ENCODE assay signal across 1 cellular context in the genomic region with DNA sequence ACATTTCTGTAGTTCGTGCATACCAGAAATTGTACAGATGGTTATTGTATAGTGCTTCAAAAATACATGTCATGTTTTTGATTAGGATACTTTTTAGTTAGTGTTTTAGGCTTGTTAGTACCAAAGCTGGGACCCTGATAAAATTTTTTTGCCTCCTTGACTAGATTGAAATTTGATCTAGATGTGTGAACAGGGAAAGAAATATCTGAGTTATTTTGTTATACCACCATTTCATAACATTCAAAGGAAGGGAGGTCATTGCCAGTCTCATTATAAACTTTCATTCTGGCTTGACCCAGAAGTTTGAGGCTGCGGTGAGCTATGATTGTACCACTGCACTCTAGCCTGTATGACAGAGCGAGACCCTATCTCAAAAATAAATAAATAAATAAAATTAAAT.
TF ChIP-seq lines count a peak whose summit lies in the region.

No MANE protein-coding gene starts in this region.

TF ChIP-seq in IMR-90, 13 proteins besides CTCF, POLR2A, EP300 and RAD21 (continued from another document):
- no peak for TF ChIP-seq MXI1 (IDR thresholded peaks at IDR 0.05; ENCODE audit: borderline replicate concordance, low read depth, low read length)
- TF ChIP-seq RCOR1 (IDR thresholded peaks at IDR 0.05; ENCODE audit: insufficient replicate concordance, low read length): no peak
- no peak for TF ChIP-seq BHLHE40 (IDR thresholded peaks at IDR 0.05; ENCODE audit: low read depth, low read length)
- TF ChIP-seq CEBPB (IDR thresholded peaks at IDR 0.05; ENCODE audit: low read depth, low read length): no peak
- TF ChIP-seq, protein P1, sequence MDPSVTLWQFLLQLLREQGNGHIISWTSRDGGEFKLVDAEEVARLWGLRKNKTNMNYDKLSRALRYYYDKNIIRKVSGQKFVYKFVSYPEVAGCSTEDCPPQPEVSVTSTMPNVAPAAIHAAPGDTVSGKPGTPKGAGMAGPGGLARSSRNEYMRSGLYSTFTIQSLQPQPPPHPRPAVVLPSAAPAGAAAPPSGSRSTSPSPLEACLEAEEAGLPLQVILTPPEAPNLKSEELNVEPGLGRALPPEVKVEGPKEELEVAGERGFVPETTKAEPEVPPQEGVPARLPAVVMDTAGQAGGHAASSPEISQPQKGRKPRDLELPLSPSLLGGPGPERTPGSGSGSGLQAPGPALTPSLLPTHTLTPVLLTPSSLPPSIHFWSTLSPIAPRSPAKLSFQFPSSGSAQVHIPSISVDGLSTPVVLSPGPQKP (IDR thresholded peaks at IDR 0.05; ENCODE audit: borderline replicate concordance, low read depth, low read length): no peak
- no peak for TF ChIP-seq SMC3 (IDR thresholded peaks at IDR 0.05; ENCODE audit: low read depth, low read length)
- TF ChIP-seq MAFK (IDR thresholded peaks at IDR 0.05; ENCODE audit: low read depth, low read length): no peak
- no peak for TF ChIP-seq FOS (IDR thresholded peaks at IDR 0.05; ENCODE audit: low read depth, low read length)
- TF ChIP-seq MAZ (IDR thresholded peaks at IDR 0.05; ENCODE audit: borderline replicate concordance, low read depth, low read length): no peak
- no peak for TF ChIP-seq RFX5 (IDR thresholded peaks at IDR 0.05; ENCODE audit: low read depth, low read length)
